ENCODE assay signal across 8 cellular contexts in the genomic region with DNA sequence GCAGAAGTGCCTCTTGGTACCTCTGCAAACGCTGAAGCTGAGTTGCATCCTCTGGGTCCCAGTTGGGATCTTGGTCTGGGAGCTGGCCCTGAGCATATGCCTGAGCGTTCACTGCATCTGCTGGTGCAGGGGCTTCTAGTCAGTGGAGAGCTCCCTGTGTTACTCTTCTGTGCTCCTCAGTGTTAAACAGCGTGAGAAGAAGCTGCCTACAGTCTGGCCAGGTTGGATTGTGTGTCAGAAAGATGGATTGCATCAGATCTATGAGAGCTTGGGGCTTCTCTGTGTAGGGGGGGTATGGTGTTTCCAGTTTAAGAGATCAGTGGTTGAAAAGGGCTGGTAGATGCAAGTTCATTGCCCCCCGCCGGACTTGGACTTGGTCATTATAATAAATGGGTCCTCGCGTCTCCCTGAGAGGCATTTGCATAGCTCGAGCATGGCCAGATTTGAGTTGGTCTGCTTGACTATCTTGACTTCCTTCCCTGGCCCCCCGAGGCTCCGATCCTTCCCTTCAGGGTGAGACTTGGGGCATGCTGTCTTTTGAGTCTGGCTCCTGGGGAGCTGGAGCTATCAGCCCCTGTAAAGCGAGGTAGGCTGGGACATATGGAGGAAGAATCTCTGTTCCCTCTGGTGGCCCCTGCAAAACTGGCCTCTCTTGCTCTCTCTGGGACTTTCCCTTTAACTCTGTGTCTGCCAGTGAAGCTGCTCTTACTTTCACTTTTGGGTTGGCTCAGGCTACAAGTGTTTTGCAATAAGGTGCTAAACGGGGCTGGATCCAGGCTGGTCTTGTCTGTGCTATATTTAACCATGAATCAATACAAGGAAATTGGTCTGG. TPM values are rescaled to one million over a fixed set of nuclear protein-coding genes. Genes with fewer than 3 reads are reported as not detected.
A peak's percentile ranks its signal among the peaks of the same experiment; 100 is the strongest.
DNase-seq lines count a peak whose midpoint lies in the region; ATAC-seq and TF ChIP-seq lines count a peak whose summit lies in the region.

No MANE protein-coding gene starts in this region.

- DNase-seq in GM13976 (ENCODE audit: low spot score), result peak; percentile 78
- DNase-seq in activated CD4-positive, alpha-beta T cell treated with anti-CD3 and anti-CD28 coated beads for 4 hours, result peak; percentile 27 to 36
- peak; percentile 89 for DNase-seq in fibroblast of peridontal ligament (ENCODE audit: extremely low read depth)
- DNase-seq in renal cortical epithelial cell (ENCODE audit: low read depth), result peak; percentile 12
- no peak for DNase-seq in NCI-H1105 (lab: John Stamatoyannopoulos, UW)
- DNase-seq in globus pallidus (ENCODE audit: low spot score), result no peak

- TF ChIP-seq CTCF in GM13976 (IDR thresholded peaks at IDR 0.05; ENCODE audit: borderline replicate concordance, control extremely low read depth, extremely low read depth, insufficient read depth, missing control alignments), result no peak

- ATAC-seq in HG03565 (IDR thresholded peaks at IDR 0.05; ENCODE audit: unreplicated experiment), result peak; percentile 64
- no peak for ATAC-seq in HG03571 (IDR thresholded peaks at IDR 0.05; ENCODE audit: unreplicated experiment)

- in situ Hi-C loops in GM13976 (cut with MboI; ENCODE audit: low sequenced_read_pairs, unreplicated experiment), result no loop called here

RNA-seq across cellular contexts. Expression of a gene that starts 52.9 kb away (rescaled TPM):
- not detected in 2 replicates for total RNA-seq in renal cortical epithelial cell

Comparison
In these comparisons a context has a peak if more than half of its experiments do, and no peak if none do; other contexts are left out.
1. DNase-seq: peak in GM13976 (single experiment), activated CD4-positive, alpha-beta T cell treated with anti-CD3 and anti-CD28 coated beads for 4 hours (2 of 2), fibroblast of peridontal ligament (single experiment) and renal cortical epithelial cell (single experiment); none in NCI-H1105 (single experiment) and globus pallidus (single experiment).